ENCODE assay signal across 9 cellular contexts in the genomic region with DNA sequence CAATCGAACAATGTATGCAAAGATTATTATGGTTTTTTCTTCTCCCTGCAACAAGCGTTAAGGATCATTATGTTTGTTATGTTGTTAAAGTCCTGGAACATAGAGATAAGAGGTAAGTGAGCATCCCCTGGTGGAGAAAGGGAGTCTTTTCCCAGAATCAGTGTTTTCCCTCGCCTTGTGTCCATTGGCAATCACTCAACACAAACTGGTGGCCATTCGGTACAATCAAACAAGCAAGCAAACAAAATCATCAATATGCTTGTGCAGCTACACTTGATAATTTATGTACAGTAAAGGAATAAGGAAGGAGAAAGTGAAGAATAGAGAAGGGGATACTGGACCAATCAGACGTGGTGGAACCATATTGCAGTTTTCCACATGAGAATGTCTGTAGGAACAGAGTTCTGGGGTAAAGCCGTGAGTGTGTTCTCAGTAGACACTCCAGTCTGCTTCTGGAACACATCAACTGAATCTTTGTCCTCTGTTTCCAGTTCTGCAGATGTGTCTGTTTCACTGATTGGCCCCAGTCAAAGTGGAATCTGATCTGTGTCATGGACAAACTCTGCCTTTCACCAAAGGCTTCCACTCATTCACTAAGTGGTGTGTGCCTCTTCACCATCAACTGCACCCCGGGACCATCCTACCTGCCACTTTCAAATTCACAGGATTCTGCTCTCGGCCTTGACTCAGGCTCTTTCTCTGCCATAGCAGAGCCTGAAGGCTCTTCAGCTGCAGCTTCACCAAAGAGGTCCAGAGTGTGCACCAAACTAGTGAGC.
A peak's percentile ranks its signal among the peaks of the same experiment; 100 is the strongest.
DNase-seq lines count a peak whose midpoint lies in the region; ATAC-seq, FAIRE-seq and TF ChIP-seq lines count a peak whose summit lies in the region.
"Had no signal": no experiment of that assay in that cellular context is flagged by ENCODE, and none has a peak within 500 bp of the region (broad histone marks: within the 10 kb centered on the region; RNA-seq: fewer than 3 reads in every experiment).

No MANE protein-coding gene starts in this region.

- DNase-seq in D341Med (ENCODE audit: low spot score): peak; percentile 44
- DNase-seq in HT1080 (ENCODE audit: low read depth): peak; percentile 17
- no peak for DNase-seq in RWPE2 (ENCODE audit: low spot score)
- peak; percentile 24 for DNase-seq in foreskin melanocyte
- DNase-seq in urothelium cell line (ENCODE audit: low spot score): peak; percentile 37
- no peak for DNase-seq in stimulated activated naive CD8-positive, alpha-beta T cell treated with anti-CD3 and anti-CD28 coated beads, Interleukin-15, Interleukin-2, amounts not matched to agents 100 U/mL and 50 U/mL, for 24 hours
- DNase-seq in NK-92 (lab: John Stamatoyannopoulos, UW; ENCODE audit: unreplicated experiment): no peak
- DNase-seq: activated B cell treated with CpG ODN at 0.5 μM for 24 hours had no signal

- peaks cover 9% of the 10 kb centered on the region; the same call in 1 of the 2 replicates for H3K36me3 ChIP-seq in RWPE2 (ENCODE audit: low read depth)

- no peaks in the 10 kb centered on the region for H3K9me3 ChIP-seq in RWPE2 (ENCODE audit: severe bottlenecking)

- no peak overlapping the region for H3K27ac ChIP-seq in RWPE2 (ENCODE audit: poor library complexity, severe bottlenecking)

- H3K4me1 ChIP-seq in RWPE2 (ENCODE audit: insufficient read depth, poor library complexity, severe bottlenecking): peaks cover 6% of the 10 kb centered on the region

- no peak overlapping the region for H3K4me3 ChIP-seq in RWPE2 (ENCODE audit: severe bottlenecking)

- FAIRE-seq in urothelium cell line (lab: Jason Lieb, UNC): no peak

- TF ChIP-seq CTCF in RWPE2 (IDR thresholded peaks at IDR 0.05; ENCODE audit: poor library complexity, severe bottlenecking): peak; percentile 89

- ATAC-seq in RWPE2 (ENCODE audit: low read depth): 0 out of 3 replicates have a peak, but pooled peaks have one; percentile 29
- no peak for ATAC-seq in stimulated activated naive CD8-positive, alpha-beta T cell treated with anti-CD3 and anti-CD28 coated beads, Interleukin-15, Interleukin-2, amounts not matched to agents 100 U/mL and 50 U/mL, for 24 hours
- no peak for ATAC-seq in HG02623 (IDR thresholded peaks at IDR 0.05; ENCODE audit: unreplicated experiment)

- no peaks in the 10 kb centered on the region for H3K27me3 ChIP-seq in RWPE2 (ENCODE audit: insufficient read depth, poor library complexity, severe bottlenecking)

Comparison
In these comparisons a context has a peak if more than half of its experiments do, and no peak if none do; other contexts are left out.
1. DNase-seq: peak in D341Med (single experiment), HT1080 (single experiment), foreskin melanocyte (single experiment) and urothelium cell line (single experiment); none in RWPE2 (single experiment), stimulated activated naive CD8-positive, alpha-beta T cell treated with anti-CD3 and anti-CD28 coated beads, Interleukin-15, Interleukin-2, amounts not matched to agents 100 U/mL and 50 U/mL, for 24 hours (single experiment) and NK-92 (single experiment).